8 cellular contexts compared by ENCODE assay signal in genomic region chr4:146243141-146243882, GRCh38.
DNase-seq lines count a peak whose midpoint lies in the region; ATAC-seq lines count a peak whose summit lies in the region.

No MANE protein-coding gene starts in this region.

- no peaks in the 10 kb centered on the region for H3K9me3 Mint-ChIP-seq in stimulated activated memory B cell treated with anti-CD40 and anti-IgM and Interleukin-4, amounts not matched to agents 10 μg/mL and 1 μg/mL and 100 μg/mL, for 72 hours

- H3K4me3 Mint-ChIP-seq in stimulated activated memory B cell treated with anti-CD40 and anti-IgM and Interleukin-4, amounts not matched to agents 10 μg/mL and 1 μg/mL and 100 μg/mL, for 72 hours = peak overlapping the region; percentile 15

- ATAC-seq in GM18499 (IDR thresholded peaks at IDR 0.05; ENCODE audit: insufficient read depth, unreplicated experiment) (peak; percentile 79), HG02642 (IDR thresholded peaks at IDR 0.05; ENCODE audit: poor library complexity, unreplicated experiment) (peak; percentile 79)
- ATAC-seq in stimulated activated memory B cell treated with anti-CD40 and anti-IgM and Interleukin-4, amounts not matched to agents 10 μg/mL and 1 μg/mL and 100 μg/mL, for 72 hours = peak; percentile 84

- H3K4me1 Mint-ChIP-seq in stimulated activated memory B cell treated with anti-CD40 and anti-IgM and Interleukin-4, amounts not matched to agents 10 μg/mL and 1 μg/mL and 100 μg/mL, for 72 hours = peaks cover 21% of the 10 kb centered on the region

- H3K27me3 Mint-ChIP-seq in stimulated activated memory B cell treated with anti-CD40 and anti-IgM and Interleukin-4, amounts not matched to agents 10 μg/mL and 1 μg/mL and 100 μg/mL, for 72 hours = no peaks in the 10 kb centered on the region

- DNase-seq in OCI-M1 (lab: John Stamatoyannopoulos, UW) (peak; percentile 22), activated gamma-delta T cell treated with Interleukin-2 at 50 U/mL for 16 hours (peak; percentile 34), iPS-NIHi7 (ENCODE audit: extremely low spot score) (peak; percentile 84), NCI-H446 (lab: John Stamatoyannopoulos, UW) (no peak), 8988T (no peak)

- peak overlapping the region; percentile 45 for H3K27ac Mint-ChIP-seq in stimulated activated memory B cell treated with anti-CD40 and anti-IgM and Interleukin-4, amounts not matched to agents 10 μg/mL and 1 μg/mL and 100 μg/mL, for 72 hours

- H3K36me3 Mint-ChIP-seq in stimulated activated memory B cell treated with anti-CD40 and anti-IgM and Interleukin-4, amounts not matched to agents 10 μg/mL and 1 μg/mL and 100 μg/mL, for 72 hours = no peaks in the 10 kb centered on the region

Comparison
In these comparisons a context has a peak if more than half of its experiments do, and no peak if none do; other contexts are left out.
1. DNase-seq: peak in OCI-M1 (single experiment), activated gamma-delta T cell treated with Interleukin-2 at 50 U/mL for 16 hours (single experiment) and iPS-NIHi7 (single experiment); none in NCI-H446 (0 of 2) and 8988T (single experiment).
2. Peak in every context shown above with its lines, with median percentiles within 50 percentile points of each other: ATAC-seq.